In genomic region chr14:60736494-60736893, GRCh38 we compare ENCODE assay signal across 1 cellular context.
A peak's percentile ranks its signal among the peaks of the same experiment; 100 is the strongest.
TF ChIP-seq lines count a peak whose summit lies in the region.

No MANE protein-coding gene starts in this region.

TF ChIP-seq in HepG2, 621 proteins besides CTCF, POLR2A, EP300 and RAD21:
- TF ChIP-seq SKI (IDR thresholded peaks at IDR 0.05; ENCODE audit: partially characterized antibody) (no peak), ZNF138 (CRISPR knock-in tag; IDR thresholded peaks at IDR 0.05; ENCODE audit: low read depth) (no peak), ZNF816 (CRISPR knock-in tag; IDR thresholded peaks at IDR 0.05; ENCODE audit: borderline replicate concordance) (no peak), MXD1 (CRISPR knock-in tag; IDR thresholded peaks at IDR 0.05) (no peak), ZBTB37 (CRISPR knock-in tag; IDR thresholded peaks at IDR 0.05) (no peak), ZNF646 (CRISPR knock-in tag; IDR thresholded peaks at IDR 0.05) (no peak), HBP1 (CRISPR knock-in tag; IDR thresholded peaks at IDR 0.05; ENCODE audit: low read depth) (no peak), SMAD9 (CRISPR knock-in tag; IDR thresholded peaks at IDR 0.05) (no peak), KAT8 (CRISPR knock-in tag; IDR thresholded peaks at IDR 0.05) (0 out of 2 replicates have a peak, but pooled peaks have one; percentile 27), HOXA9 (CRISPR knock-in tag; IDR thresholded peaks at IDR 0.05; ENCODE audit: borderline replicate concordance) (no peak), KLF9 (CRISPR knock-in tag; IDR thresholded peaks at IDR 0.05; ENCODE audit: low read depth) (no peak), RFX5 (IDR thresholded peaks at IDR 0.05; ENCODE audit: low read depth, low read length) (no peak), KDM2A (CRISPR knock-in tag; IDR thresholded peaks at IDR 0.05; ENCODE audit: borderline replicate concordance, low read depth) (no peak), TEAD3 (CRISPR knock-in tag; optimal IDR thresholded peaks at IDR 0.05; ENCODE audit: borderline replicate concordance) (peak; percentile 47), ZNF639 (CRISPR knock-in tag; conservative IDR thresholded peaks at IDR 0.05) (no peak), NR2C2 (CRISPR knock-in tag; IDR thresholded peaks at IDR 0.05; ENCODE audit: borderline replicate concordance) (no peak), SAP130 (CRISPR knock-in tag; IDR thresholded peaks at IDR 0.05; ENCODE audit: low read depth) (peak; percentile 58), TBX2 (CRISPR knock-in tag; IDR thresholded peaks at IDR 0.05; ENCODE audit: borderline replicate concordance) (no peak), ZNF652 (CRISPR knock-in tag; IDR thresholded peaks at IDR 0.05; ENCODE audit: borderline replicate concordance, low read depth) (peak; percentile 90), KDM1A (CRISPR knock-in tag; IDR thresholded peaks at IDR 0.05) (no peak), ZNF558 (CRISPR knock-in tag; IDR thresholded peaks at IDR 0.05; ENCODE audit: borderline replicate concordance) (no peak)
